Comparison of ENCODE assay signal across 20 cellular contexts in genomic region chr11:69659591-69659990, GRCh38. TPM values are rescaled to one million over a fixed set of nuclear protein-coding genes. Genes with fewer than 3 reads are reported as not detected.
DNase-seq lines count a peak whose midpoint lies in the region; ATAC-seq and TF ChIP-seq lines count a peak whose summit lies in the region.
"Had no signal": no experiment of that assay in that cellular context is flagged by ENCODE, and none has a peak within 500 bp of the region (broad histone marks: within the 10 kb centered on the region; RNA-seq: fewer than 3 reads in every experiment).

No MANE protein-coding gene starts in this region.

- H3K9me3 Mint-ChIP-seq in chondrocyte (ENCODE audit: low read depth), result no peaks in the 10 kb centered on the region
- H3K9me3 Mint-ChIP-seq in mesothelial cell of epicardium, result no peaks in the 10 kb centered on the region
- H3K9me3 Mint-ChIP-seq in activated T-cell treated with anti-CD3 and anti-CD28 coated beads, Interleukin-2, amount 50 U/mL, for 72 hours, result no peaks in the 10 kb centered on the region
- H3K9me3 Mint-ChIP-seq: CD8-positive, alpha-beta memory T cell had no signal

- H3K36me3 Mint-ChIP-seq in chondrocyte (ENCODE audit: low read depth), result peaks cover 1% of the 10 kb centered on the region
- H3K36me3 Mint-ChIP-seq in mesothelial cell of epicardium, result peaks cover 10% of the 10 kb centered on the region
- peaks cover 0 to 1% of the 10 kb centered on the region in 2 donors for H3K36me3 Mint-ChIP-seq in activated T-cell treated with anti-CD3 and anti-CD28 coated beads, Interleukin-2, amount 50 U/mL, for 72 hours (ENCODE audit: insufficient read depth in 2 of 2)

- H3K4me1 Mint-ChIP-seq in chondrocyte (ENCODE audit: low read depth) (no peaks in the 10 kb centered on the region), mesothelial cell of epicardium (peaks cover 30% of the 10 kb centered on the region)
- no peaks in the 10 kb centered on the region for H3K4me1 Mint-ChIP-seq in activated T-cell treated with anti-CD3 and anti-CD28 coated beads, Interleukin-2, amount 50 U/mL, for 72 hours (ENCODE audit: low read depth)
- H3K4me1 Mint-ChIP-seq: CD8-positive, alpha-beta memory T cell had no signal

- peaks cover 0 to 1% of the 10 kb centered on the region in 2 donors for H3K36me3 ChIP-seq in vagina

- DNase-seq in D341Med (ENCODE audit: low spot score) (peak; percentile 12), chondrocyte (ENCODE audit: low spot score) (peak; percentile 47), mesothelial cell of epicardium (ENCODE audit: low spot score in 2 of 2, unreplicated experiment in 2 of 2) (no peak), posterior vena cava (ENCODE audit: low spot score) (peak; percentile 66), vagina (ENCODE audit: extremely low spot score in 2 of 2) (no peak), retina (no peak)
- DNase-seq in activated T-cell treated with anti-CD3 and anti-CD28 coated beads, Interleukin-2, amount 50 U/mL, for 72 hours, result no peak
- DNase-seq: DMS79 treated with DMSO at 0.1 percent for 48 hours, KBM-7, NCI-H1417 treated with DMSO at 0.1 percent for 48 hours, NCI-H1930, NCI-H226, NCI-H524, NCI-H82, PC-3, RPMI8226, SIG-M5 had no signal

- TF ChIP-seq CTCF in chondrocyte (IDR thresholded peaks at IDR 0.05), result no peak
- no peak for TF ChIP-seq CTCF in mesothelial cell of epicardium (IDR thresholded peaks at IDR 0.05; ENCODE audit: unreplicated experiment)
- no peak for TF ChIP-seq CTCF in vagina (IDR thresholded peaks at IDR 0.05)

- no peaks in the 10 kb centered on the region for H3K4me1 ChIP-seq in vagina

- no peak for TF ChIP-seq POLR2A in vagina (IDR thresholded peaks at IDR 0.05)

- ATAC-seq in GM18498 (IDR thresholded peaks at IDR 0.05; ENCODE audit: unreplicated experiment), result no peak
- no peak for ATAC-seq in activated T-cell treated with anti-CD3 and anti-CD28 coated beads, Interleukin-2, amount 50 U/mL, for 72 hours (replicated peaks in 1 of 2)
- ATAC-seq: HepG2, PC-3 had no signal

- no peaks in the 10 kb centered on the region for H3K9me3 ChIP-seq in vagina

- H3K4me3 Mint-ChIP-seq in chondrocyte (ENCODE audit: unreplicated experiment) (no peak overlapping the region), mesothelial cell of epicardium (no peak overlapping the region)
- H3K4me3 Mint-ChIP-seq in activated T-cell treated with anti-CD3 and anti-CD28 coated beads, Interleukin-2, amount 50 U/mL, for 72 hours, result no peak overlapping the region
- H3K4me3 Mint-ChIP-seq: CD8-positive, alpha-beta memory T cell had no signal

- intact Hi-C loops in posterior vena cava (cut with DNase I) (loop anchor here in 1 of 2 donors (5.0 kb wide), 1 partner anchor 1517 kb away; no protein-coding TSS in a partner anchor), vagina (cut with DNase I) (no loop called here)

- no peak overlapping the region for H3K27ac ChIP-seq in vagina

- H3K27ac Mint-ChIP-seq in chondrocyte (ENCODE audit: unreplicated experiment), result no peak overlapping the region
- H3K27ac Mint-ChIP-seq in mesothelial cell of epicardium, result peak overlapping the region; percentile 71
- no peak overlapping the region for H3K27ac Mint-ChIP-seq in activated T-cell treated with anti-CD3 and anti-CD28 coated beads, Interleukin-2, amount 50 U/mL, for 72 hours

- H3K4me3 ChIP-seq in vagina, result no peak overlapping the region

- no peaks in the 10 kb centered on the region for H3K27me3 Mint-ChIP-seq in chondrocyte (ENCODE audit: low read depth)
- H3K27me3 Mint-ChIP-seq in mesothelial cell of epicardium (ENCODE audit: low read depth), result no peaks in the 10 kb centered on the region
- no peaks in the 10 kb centered on the region for H3K27me3 Mint-ChIP-seq in activated T-cell treated with anti-CD3 and anti-CD28 coated beads, Interleukin-2, amount 50 U/mL, for 72 hours (ENCODE audit: low read depth)
- H3K27me3 Mint-ChIP-seq: CD8-positive, alpha-beta memory T cell had no signal

- H3K27me3 ChIP-seq in vagina, result no peaks in the 10 kb centered on the region

RNA-seq across cellular contexts. Expression of gene LTO1, which starts 15.6 kb away (rescaled TPM):
- total RNA-seq in chondrocyte (15.5 to 21.9 TPM (median 16.2 TPM) in 3 replicates), mesothelial cell of epicardium (30.0 to 35.8 TPM (median 31.6 TPM) in 3 replicates), posterior vena cava (10 to 100 TPM; 17.2 to 18.5 TPM), vagina (15.7 TPM)
- 10 to 100 TPM; 30.5 to 33.2 TPM for total RNA-seq in activated T-cell treated with anti-CD3 and anti-CD28 coated beads, Interleukin-2, amount 50 U/mL, for 72 hours

RNA-seq across cellular contexts. Expression of gene CCND1, which starts 18.6 kb away (rescaled TPM):
- total RNA-seq in chondrocyte (129 to 300 TPM (median 130 TPM) in 3 replicates), mesothelial cell of epicardium (215 to 224 TPM (median 217 TPM) in 3 replicates), posterior vena cava (100 to 1,000 TPM in 1 of 2 donors, 10 to 100 TPM in 1; 65.8 to 100 TPM), vagina (112 TPM)
- total RNA-seq in activated T-cell treated with anti-CD3 and anti-CD28 coated beads, Interleukin-2, amount 50 U/mL, for 72 hours, result 1 to 10 TPM; 1.5 to 1.8 TPM

RNA-seq across cellular contexts. Expression of gene FGF19, which starts 44.2 kb away (rescaled TPM):
- total RNA-seq in chondrocyte (not detected in 3 replicates), mesothelial cell of epicardium (not detected in 3 replicates), posterior vena cava (not detected), vagina (not detected)
- under 1 TPM; 0.10 to 0.35 TPM for total RNA-seq in activated T-cell treated with anti-CD3 and anti-CD28 coated beads, Interleukin-2, amount 50 U/mL, for 72 hours
- total RNA-seq: CD8-positive, alpha-beta memory T cell; HepG2; PC-3 had no signal

Comparison
In these comparisons a context has a peak if more than half of its experiments do, and no peak if none do; other contexts are left out.
1. DNase-seq: peak in D341Med (single experiment), chondrocyte (single experiment) and posterior vena cava (single experiment); none in mesothelial cell of epicardium (0 of 2), vagina (0 of 2), retina (single experiment) and activated T-cell treated with anti-CD3 and anti-CD28 coated beads, Interleukin-2, amount 50 U/mL, for 72 hours (0 of 2).
2. RNA of gene CCND1, which starts 18.6 kb away (total RNA-seq): 215 to 224 TPM in mesothelial cell of epicardium, 129 to 300 TPM in chondrocyte, 112 TPM in vagina (single experiment) and 65.8 to 100 TPM in posterior vena cava; 1.5 to 1.8 TPM in activated T-cell treated with anti-CD3 and anti-CD28 coated beads, Interleukin-2, amount 50 U/mL, for 72 hours; every median in the first group is over 10 times any median in the second.